Comparison of ENCODE assay signal across 17 cellular contexts in the genomic region with DNA sequence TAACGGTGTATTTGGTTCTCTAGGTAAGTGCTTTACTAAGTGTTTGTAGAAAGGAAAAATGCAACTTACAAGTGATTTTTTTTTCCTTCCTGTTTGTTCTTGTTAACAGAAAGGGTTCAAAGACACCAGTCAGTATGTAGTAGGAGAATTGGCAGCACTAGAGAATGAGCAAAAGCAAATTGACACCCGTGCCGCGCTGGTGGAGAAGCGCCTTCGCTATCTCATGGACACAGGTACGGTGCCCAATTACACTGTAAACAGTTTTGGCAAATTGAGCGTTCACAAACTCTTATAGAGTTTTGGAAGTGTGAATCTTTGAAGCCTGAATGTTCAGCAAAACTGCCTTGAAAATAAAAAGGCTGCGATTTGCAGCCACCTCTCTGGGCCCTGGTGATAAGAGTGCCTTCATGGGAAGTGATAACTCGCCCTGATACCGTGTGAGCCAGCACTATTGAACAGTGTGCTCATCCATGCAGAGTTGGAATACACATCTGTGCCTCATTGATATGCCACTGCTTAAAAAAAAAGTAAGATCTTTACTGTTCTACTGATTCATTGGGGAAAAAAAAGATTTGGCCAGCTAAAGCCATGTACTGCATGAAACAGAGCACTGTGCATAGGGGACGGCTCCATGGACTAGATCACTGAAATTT. TPM values are rescaled to one million over a fixed set of nuclear protein-coding genes. Genes with fewer than 3 reads are reported as not detected.
"Had no signal": no experiment of that assay in that cellular context is flagged by ENCODE, and none has a peak within 500 bp of the region (broad histone marks: within the 10 kb centered on the region; RNA-seq: fewer than 3 reads in every experiment).

No MANE protein-coding gene starts in this region.

- ATAC-seq: effector memory CD8-positive, alpha-beta T cell; mucosa of descending colon; naive thymus-derived CD8-positive, alpha-beta T cell had no signal

- DNase-seq: effector memory CD8-positive, alpha-beta T cell; foreskin melanocyte; head of caudate nucleus; kidney glomerular epithelial cell; mammary epithelial cell; mucosa of descending colon; naive thymus-derived CD8-positive, alpha-beta T cell; nucleus accumbens; ovary; small intestine; stimulated activated CD4-positive, alpha-beta T cell treated with anti-CD3 and anti-CD28 coated beads, Interleukin-12 subunit alpha, Interleukin-12 subunit beta, amount 100 ng/mL, for 4 hours; stimulated activated naive CD4-positive, alpha-beta T cell treated with Interleukin-2 at 50 U/mL for 16 hours; trophoblast cell had no signal

RNA-seq across cellular contexts. Expression of gene OTX1, which starts 54.0 kb away (rescaled TPM):
- total RNA-seq: epithelial cell of proximal tubule; naive thymus-derived CD8-positive, alpha-beta T cell; posterior vena cava; right atrium auricular region; urinary bladder had no signal
